In the genomic region with DNA sequence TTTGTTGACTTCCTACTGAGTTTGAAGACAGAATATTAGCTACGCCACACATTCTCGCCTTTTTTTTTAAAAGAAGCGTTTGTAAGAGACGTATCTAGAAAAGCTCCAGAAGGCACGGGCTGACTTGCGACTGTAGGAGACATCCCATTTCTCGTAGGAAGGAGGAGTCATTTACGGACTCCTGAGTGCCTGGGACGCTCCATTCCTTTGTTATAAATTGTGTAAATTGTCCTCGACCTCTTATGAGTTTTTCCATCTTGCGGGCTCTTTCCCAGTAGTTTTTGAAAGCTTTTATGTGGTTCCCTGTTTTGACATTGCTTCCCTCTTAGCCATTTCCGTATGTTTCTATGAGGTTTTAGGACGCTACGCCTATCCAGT, we compare ENCODE assay signal across 8 cellular contexts. TPM values are rescaled to one million over a fixed set of nuclear protein-coding genes. Genes with fewer than 3 reads are reported as not detected.
DNase-seq lines count a peak whose midpoint lies in the region; ATAC-seq and TF ChIP-seq lines count a peak whose summit lies in the region.

No MANE protein-coding gene starts in this region.

- no peaks in the 10 kb centered on the region for H3K9me3 ChIP-seq in ovary

- no peak for TF ChIP-seq CTCF in epithelial cell of proximal tubule (conservative IDR thresholded peaks at IDR 0.05; ENCODE audit: low read depth, low read length)
- TF ChIP-seq CTCF in ovary (IDR thresholded peaks at IDR 0.05), result no peak

- TF ChIP-seq EP300 in ovary (IDR thresholded peaks at IDR 0.05), result no peak

- intact Hi-C loops in ovary (cut with DNase I) (no loop called here), posterior cingulate gyrus (cut with DNase I) (loop anchor here (5.0 kb wide), 1 partner anchor 34 kb away; a partner anchor contains a TSS)

- DNase-seq in NCI-H510A treated with DMSO at 0.1 percent for 48 hours (lab: John Stamatoyannopoulos, UW) (peak; percentile 17), NCI-H510A (lab: John Stamatoyannopoulos, UW) (no peak), RPMI7951 (ENCODE audit: low read depth) (peak; percentile 31), epithelial cell of proximal tubule (ENCODE audit: low read depth) (no peak), ovary (no peak), T-helper 9 cell (no peak), posterior cingulate gyrus (no peak)

- WGBS in ovary, 3 donors, result 1 to 3% (median 2%) methylated on average over 14 of the region's 14 CpGs

- H3K36me3 ChIP-seq in ovary, result no peaks in the 10 kb centered on the region

- H3K27ac ChIP-seq in ovary, result no peak overlapping the region

- H3K27me3 ChIP-seq in ovary, result no peaks in the 10 kb centered on the region

- ATAC-seq in HG03439 (IDR thresholded peaks at IDR 0.05; ENCODE audit: unreplicated experiment), result no peak

- H3K4me3 ChIP-seq in epithelial cell of proximal tubule (ENCODE audit: low read depth, low read length) (peak overlapping the region; percentile 92), ovary (peak overlapping the region; percentile 94)

- peaks cover 3% of the 10 kb centered on the region for H3K4me1 ChIP-seq in ovary (ENCODE audit: insufficient read depth)

- no peak for TF ChIP-seq POLR2A in ovary (IDR thresholded peaks at IDR 0.05)

RNA-seq across cellular contexts. Expression of a gene that starts 1.0 kb away (rescaled TPM):
- total RNA-seq in RPMI7951 (2014; rRNA removed; shearing (Covaris generic)), result 30.0 and 37.8 TPM in 2 replicates
- total RNA-seq in epithelial cell of proximal tubule, result 114 and 160 TPM in 2 replicates
- total RNA-seq in ovary, result 10 to 100 TPM; 25.2 to 65.4 (median 56.2) TPM
- 10 to 100 TPM; 22.6 to 37.5 TPM for polyA plus RNA-seq in ovary

RNA-seq across cellular contexts. Expression of a gene that starts 12.6 kb away (rescaled TPM):
- total RNA-seq in RPMI7951 (2014; rRNA removed; shearing (Covaris generic)), result not detected in 2 replicates
- total RNA-seq in epithelial cell of proximal tubule (0.06 TPM in 1 of 2 replicates, not detected in the other), ovary (10 to 100 TPM in 1 of 7 donors, 1 to 10 TPM in 6; 1.2 to 11.8 (median 6.6) TPM)
- 1 to 10 TPM in 1 of 2 donors, under 1 TPM in 1; 0.47 to 3.1 TPM for polyA plus RNA-seq in ovary

RNA-seq across cellular contexts. Expression of a gene that starts 17.6 kb away (rescaled TPM):
- total RNA-seq in RPMI7951 (2014; rRNA removed; shearing (Covaris generic)), result 49.4 and 79.2 TPM in 2 replicates
- total RNA-seq in epithelial cell of proximal tubule (90.4 and 108 TPM in 2 replicates), ovary (100 to 1,000 TPM in 1 of 7 donors, 10 to 100 TPM in 6; 43.1 to 115 (median 64.8) TPM)
- polyA plus RNA-seq in ovary, result 10 to 100 TPM; 23.4 to 64.9 TPM

RNA-seq across cellular contexts. Expression of a gene that starts 33.5 kb away (rescaled TPM):
- total RNA-seq in RPMI7951 (2014; rRNA removed; shearing (Covaris generic)), result 0.72 and 1.3 TPM in 2 replicates
- 0.51 and 2.2 TPM in 2 replicates for total RNA-seq in epithelial cell of proximal tubule
- total RNA-seq in ovary, result 1 to 10 TPM in 5 of 7 donors, under 1 TPM in 2; 0.48 to 2.4 (median 1.4) TPM
- under 1 TPM in 1 of 2 donors, not detected in 1; 0.93 TPM for polyA plus RNA-seq in ovary

RNA-seq across cellular contexts. Expression of a gene that starts 40.4 kb away (rescaled TPM):
- total RNA-seq in RPMI7951 (2014; rRNA removed; shearing (Covaris generic)), result 88.7 and 92.2 TPM in 2 replicates
- 101 and 114 TPM in 2 replicates for total RNA-seq in epithelial cell of proximal tubule
- 100 to 1,000 TPM in 2 of 7 donors, 10 to 100 TPM in 5; 39.2 to 132 (median 86.9) TPM for total RNA-seq in ovary
- polyA plus RNA-seq in ovary, result 10 to 100 TPM; 18.1 to 57.6 TPM

Comparison
In these comparisons a context has a peak if more than half of its experiments do, and no peak if none do; other contexts are left out.
1. DNase-seq: peak in NCI-H510A treated with DMSO at 0.1 percent for 48 hours (single experiment) and RPMI7951 (single experiment); none in NCI-H510A (single experiment), epithelial cell of proximal tubule (single experiment), ovary (0 of 5), T-helper 9 cell (single experiment) and posterior cingulate gyrus (0 of 10).